Comparison of ENCODE assay signal across 16 cellular contexts in genomic region chr16:3038896-3039295, GRCh38. TPM values are rescaled to one million over a fixed set of nuclear protein-coding genes. Genes with fewer than 3 reads are reported as not detected.
"Had no signal": no experiment of that assay in that cellular context is flagged by ENCODE, and none has a peak within 500 bp of the region (broad histone marks: within the 10 kb centered on the region; RNA-seq: fewer than 3 reads in every experiment).

No MANE protein-coding gene starts in this region.

- H3K27ac ChIP-seq: cardiac muscle cell, gastrocnemius medialis, heart left ventricle, left lung, ovary, spleen, suprapubic skin had no signal

- H3K27me3 ChIP-seq: ovary had no signal

- H3K9me3 ChIP-seq: gastrocnemius medialis, heart left ventricle, left lung, ovary, spleen, suprapubic skin had no signal

- H3K9me3 Mint-ChIP-seq: activated T-helper 17 cell treated with anti-CD3 and anti-CD28 coated beads, Interleukin-2, amount 50 U/mL, for 72 hours; stimulated activated naive CD8-positive, alpha-beta T cell treated with anti-CD3 and anti-CD28 coated beads, Interleukin-15, Interleukin-2, amounts not matched to agents 100 ng/mL and 50 ng/mL, for 24 hours; type B pancreatic cell had no signal

- ATAC-seq: gastrocnemius medialis; naive thymus-derived CD4-positive, alpha-beta T cell; sciatic nerve had no signal

- DNase-seq: activated CD4-positive, alpha-beta T cell treated with anti-CD3 and anti-CD28 coated beads, Interleukin-2, amount 50 U/mL, for 1 hour; activated naive CD4-positive, alpha-beta T cell treated with Interleukin-2 at 50 U/mL for 16 hours; erythroblast; gastrocnemius medialis; heart left ventricle; left lung; naive thymus-derived CD4-positive, alpha-beta T cell; ovary; spleen had no signal

- H3K36me3 ChIP-seq: cardiac muscle cell, gastrocnemius medialis, heart left ventricle, left lung, ovary, spleen, suprapubic skin had no signal

- H3K36me3 Mint-ChIP-seq: naive thymus-derived CD4-positive, alpha-beta T cell; type B pancreatic cell had no signal

- H3K27ac Mint-ChIP-seq: activated T-helper 17 cell treated with anti-CD3 and anti-CD28 coated beads, Interleukin-2, amount 50 U/mL, for 72 hours; naive thymus-derived CD4-positive, alpha-beta T cell; stimulated activated naive CD8-positive, alpha-beta T cell treated with anti-CD3 and anti-CD28 coated beads, Interleukin-15, Interleukin-2, amounts not matched to agents 100 ng/mL and 50 ng/mL, for 24 hours; type B pancreatic cell had no signal

- H3K4me3 Mint-ChIP-seq: activated T-helper 17 cell treated with anti-CD3 and anti-CD28 coated beads, Interleukin-2, amount 50 U/mL, for 72 hours; naive thymus-derived CD4-positive, alpha-beta T cell; stimulated activated naive CD8-positive, alpha-beta T cell treated with anti-CD3 and anti-CD28 coated beads, Interleukin-15, Interleukin-2, amounts not matched to agents 100 ng/mL and 50 ng/mL, for 24 hours; type B pancreatic cell had no signal

- H3K4me3 ChIP-seq: cardiac muscle cell, gastrocnemius medialis, heart left ventricle, left lung, ovary, spleen, suprapubic skin had no signal

RNA-seq across cellular contexts. Expression of gene BICDL2, which starts 2.2 kb away (rescaled TPM):
- total RNA-seq: cardiac muscle cell, heart left ventricle, pulmonary artery endothelial cell had no signal
- polyA plus RNA-seq: cardiac muscle cell; naive thymus-derived CD4-positive, alpha-beta T cell had no signal

RNA-seq across cellular contexts. Expression of gene TNFRSF12A, which starts 18.7 kb away (rescaled TPM):
- polyA plus RNA-seq: naive thymus-derived CD4-positive, alpha-beta T cell had no signal
